In genomic region chr17:673200-673681, GRCh38 we compare ENCODE assay signal across 1 cellular context.
TF ChIP-seq lines count a peak whose summit lies in the region.

No MANE protein-coding gene starts in this region.

TF ChIP-seq in SK-N-SH treated with all-trans-retinoic acid at 6 μM for 48 hours, 23 proteins besides CTCF, POLR2A, EP300 and RAD21 (continued from another document):
- TF ChIP-seq CSRNP3 (CRISPR knock-in tag; IDR thresholded peaks at IDR 0.05) (no peak), ZNF70 (CRISPR knock-in tag; IDR thresholded peaks at IDR 0.05) (no peak), ZFP30 (CRISPR knock-in tag; IDR thresholded peaks at IDR 0.05) (no peak)
